ENCODE assay signal across 18 cellular contexts in the genomic region with DNA sequence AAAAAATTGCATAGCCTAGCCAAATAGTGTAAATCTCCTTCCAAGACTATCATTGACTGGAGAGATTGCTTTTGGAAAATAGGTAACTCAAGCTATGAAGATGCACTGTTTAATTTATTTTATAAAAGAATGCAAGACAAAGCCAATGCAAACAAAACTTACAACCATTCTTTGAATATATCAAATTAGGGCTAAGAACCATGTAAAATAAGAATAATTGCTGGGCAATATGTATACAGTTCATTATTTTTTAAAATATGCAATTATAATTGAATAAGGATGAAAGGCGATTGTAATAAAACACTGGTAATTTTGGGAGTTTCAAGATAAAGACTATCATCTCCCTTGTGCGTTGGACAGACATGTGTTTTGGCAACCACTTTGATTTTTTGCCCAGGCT.
DNase-seq lines count a peak whose midpoint lies in the region; ATAC-seq and TF ChIP-seq lines count a peak whose summit lies in the region.
"Had no signal": no experiment of that assay in that cellular context is flagged by ENCODE, and none has a peak within 500 bp of the region (broad histone marks: within the 10 kb centered on the region; RNA-seq: fewer than 3 reads in every experiment).

No MANE protein-coding gene starts in this region.

- H3K36me3 ChIP-seq in BE2C = no peaks in the 10 kb centered on the region
- H3K36me3 ChIP-seq: BLaER1 treated with 17β-estradiol and CSF1 and Interleukin-3, amounts not matched to agents 10 nM and 100 nM had no signal

- peaks cover 2% of the 10 kb centered on the region for H3K4me1 ChIP-seq in BE2C
- H3K4me1 ChIP-seq: BLaER1 treated with 17β-estradiol and CSF1 and Interleukin-3, amounts not matched to agents 10 nM and 100 nM had no signal

- H3K36me3 Mint-ChIP-seq in progenitor cell of endocrine pancreas (ENCODE audit: insufficient read depth) = no peaks in the 10 kb centered on the region
- H3K36me3 Mint-ChIP-seq: CD8-positive, alpha-beta T cell had no signal

- DNase-seq in BE2C = peak; percentile 17
- DNase-seq in COR-L47 (lab: John Stamatoyannopoulos, UW) = peak; percentile 20
- no peak for DNase-seq in NCI-H1092 (lab: John Stamatoyannopoulos, UW)
- no peak for DNase-seq in progenitor cell of endocrine pancreas (ENCODE audit: low spot score, unreplicated experiment)
- DNase-seq: 8988T; ACHN; CD4-positive, alpha-beta T cell; CD8-positive, alpha-beta T cell; DMS 273 treated with DMSO at 0.1 percent for 48 hours; DMS153; DMS53; DMS79; DND-41; EL; GDM1 had no signal

- no peaks in the 10 kb centered on the region for H3K9me3 Mint-ChIP-seq in progenitor cell of endocrine pancreas (ENCODE audit: low read depth)

- H3K4me1 Mint-ChIP-seq in progenitor cell of endocrine pancreas (ENCODE audit: low read depth) = no peaks in the 10 kb centered on the region

- H3K27me3 Mint-ChIP-seq in progenitor cell of endocrine pancreas = no peaks in the 10 kb centered on the region
- H3K27me3 Mint-ChIP-seq: CD4-positive, alpha-beta T cell had no signal

- no peak for TF ChIP-seq CTCF in BE2C (IDR thresholded peaks at IDR 0.05; ENCODE audit: low read depth, low read length)
- TF ChIP-seq CTCF in progenitor cell of endocrine pancreas (IDR thresholded peaks at IDR 0.05; ENCODE audit: unreplicated experiment) = no peak

- no peak overlapping the region for H3K4me3 Mint-ChIP-seq in progenitor cell of endocrine pancreas (ENCODE audit: low read depth)
- H3K4me3 Mint-ChIP-seq: CD4-positive, alpha-beta T cell; CD8-positive, alpha-beta T cell had no signal

- H3K27ac Mint-ChIP-seq in progenitor cell of endocrine pancreas = no peak overlapping the region
- H3K27ac Mint-ChIP-seq: CD4-positive, alpha-beta T cell; CD8-positive, alpha-beta T cell had no signal

- no peaks in the 10 kb centered on the region for H3K9me3 ChIP-seq in BE2C
- H3K9me3 ChIP-seq: BLaER1 treated with 17β-estradiol and CSF1 and Interleukin-3, amounts not matched to agents 10 nM and 100 nM had no signal

- H3K4me3 ChIP-seq in BE2C (ENCODE audit: low read depth, low read length) = no peak overlapping the region
- H3K4me3 ChIP-seq: BLaER1 treated with 17β-estradiol and CSF1 and Interleukin-3, amounts not matched to agents 10 nM and 100 nM; GM12878 had no signal

- no peak for ATAC-seq in SK-N-SH treated with all-trans-retinoic acid at 6 μM for 48 hours
- ATAC-seq: CD8-positive, alpha-beta T cell; GM12878 had no signal

- no peaks in the 10 kb centered on the region for H3K27me3 ChIP-seq in BE2C
- H3K27me3 ChIP-seq: BLaER1 treated with 17β-estradiol and CSF1 and Interleukin-3, amounts not matched to agents 10 nM and 100 nM had no signal

TF ChIP-seq in SK-N-SH treated with all-trans-retinoic acid at 6 μM for 48 hours, 23 proteins besides CTCF, POLR2A, EP300 and RAD21:
- TF ChIP-seq ARNTL (CRISPR knock-in tag; IDR thresholded peaks at IDR 0.05; ENCODE audit: borderline replicate concordance, low read depth) = no peak
- TF ChIP-seq SNAI2 (CRISPR knock-in tag; IDR thresholded peaks at IDR 0.05) = no peak
- 0 out of 2 replicates have a peak, but pooled peaks have one; percentile 50 for TF ChIP-seq GLIS3 (CRISPR knock-in tag; IDR thresholded peaks at IDR 0.05)
- TF ChIP-seq ISL1 (CRISPR knock-in tag; IDR thresholded peaks at IDR 0.05) = peak; percentile 92
- no peak for TF ChIP-seq PPARA (CRISPR knock-in tag; IDR thresholded peaks at IDR 0.05; ENCODE audit: borderline replicate concordance)
- TF ChIP-seq ZNF70 (CRISPR knock-in tag; IDR thresholded peaks at IDR 0.05) = no peak
- no peak for TF ChIP-seq ZC3H10 (CRISPR knock-in tag; IDR thresholded peaks at IDR 0.05)
- no peak for TF ChIP-seq CSDC2 (CRISPR knock-in tag; IDR thresholded peaks at IDR 0.05)
- TF ChIP-seq, protein P1, sequence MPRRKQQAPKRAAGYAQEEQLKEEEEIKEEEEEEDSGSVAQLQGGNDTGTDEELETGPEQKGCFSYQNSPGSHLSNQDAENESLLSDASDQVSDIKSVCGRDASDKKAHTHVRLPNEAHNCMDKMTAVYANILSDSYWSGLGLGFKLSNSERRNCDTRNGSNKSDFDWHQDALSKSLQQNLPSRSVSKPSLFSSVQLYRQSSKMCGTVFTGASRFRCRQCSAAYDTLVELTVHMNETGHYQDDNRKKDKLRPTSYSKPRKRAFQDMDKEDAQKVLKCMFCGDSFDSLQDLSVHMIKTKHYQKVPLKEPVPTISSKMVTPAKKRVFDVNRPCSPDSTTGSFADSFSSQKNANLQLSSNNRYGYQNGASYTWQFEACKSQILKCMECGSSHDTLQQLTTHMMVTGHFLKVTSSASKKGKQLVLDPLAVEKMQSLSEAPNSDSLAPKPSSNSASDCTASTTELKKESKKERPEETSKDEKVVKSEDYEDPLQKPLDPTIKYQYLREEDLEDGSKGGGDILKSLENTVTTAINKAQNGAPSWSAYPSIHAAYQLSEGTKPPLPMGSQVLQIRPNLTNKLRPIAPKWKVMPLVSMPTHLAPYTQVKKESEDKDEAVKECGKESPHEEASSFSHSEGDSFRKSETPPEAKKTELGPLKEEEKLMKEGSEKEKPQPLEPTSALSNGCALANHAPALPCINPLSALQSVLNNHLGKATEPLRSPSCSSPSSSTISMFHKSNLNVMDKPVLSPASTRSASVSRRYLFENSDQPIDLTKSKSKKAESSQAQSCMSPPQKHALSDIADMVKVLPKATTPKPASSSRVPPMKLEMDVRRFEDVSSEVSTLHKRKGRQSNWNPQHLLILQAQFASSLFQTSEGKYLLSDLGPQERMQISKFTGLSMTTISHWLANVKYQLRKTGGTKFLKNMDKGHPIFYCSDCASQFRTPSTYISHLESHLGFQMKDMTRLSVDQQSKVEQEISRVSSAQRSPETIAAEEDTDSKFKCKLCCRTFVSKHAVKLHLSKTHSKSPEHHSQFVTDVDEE (CRISPR knock-in tag; IDR thresholded peaks at IDR 0.05) = no peak; the same call in 1 of the 2 replicates
- peak; percentile 24; the same call in 1 of the 2 replicates for TF ChIP-seq TCF4 (CRISPR knock-in tag; IDR thresholded peaks at IDR 0.05; ENCODE audit: borderline replicate concordance)
- no peak for TF ChIP-seq ZNF565 (CRISPR knock-in tag; conservative IDR thresholded peaks at IDR 0.05; ENCODE audit: low read depth)

Comparison
In these comparisons a context has a peak if more than half of its experiments do, and no peak if none do; other contexts are left out.
1. DNase-seq: peak in BE2C (single experiment) and COR-L47 (single experiment); none in NCI-H1092 (single experiment) and progenitor cell of endocrine pancreas (single experiment).